8 cellular contexts compared by ENCODE assay signal in the genomic region with DNA sequence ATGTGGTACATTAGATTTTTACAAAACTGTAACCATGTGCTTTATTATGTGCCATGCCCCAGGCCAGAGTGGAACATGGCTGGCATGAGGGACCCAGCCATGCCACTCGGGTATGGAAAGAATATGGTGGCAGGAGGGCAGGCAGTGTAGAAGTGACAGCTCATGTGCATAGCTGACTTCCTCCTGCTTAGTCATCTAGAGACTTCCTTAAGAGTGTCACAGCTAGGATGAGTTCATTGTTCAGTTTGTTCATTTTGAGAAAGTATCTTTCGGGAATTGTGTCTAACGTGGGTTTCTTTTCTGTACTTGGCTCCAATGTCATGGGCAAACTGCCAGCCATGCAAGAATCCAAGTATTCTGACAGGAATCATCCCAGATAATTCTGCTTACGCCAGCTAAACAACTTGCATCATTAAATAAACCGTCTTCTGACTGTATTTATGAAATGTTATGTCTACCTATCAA.
DNase-seq lines count a peak whose midpoint lies in the region; ATAC-seq lines count a peak whose summit lies in the region.

No MANE protein-coding gene starts in this region.

- H3K27me3 Mint-ChIP-seq in activated CD4-positive, alpha-beta memory T cell treated with anti-CD3 and anti-CD28 coated beads for 36 hours, result no peaks in the 10 kb centered on the region

- POLR2A ChIA-PET in activated CD4-positive, alpha-beta memory T cell treated with anti-CD3 and anti-CD28 coated beads for 36 hours (lab: Charles Lee), result interaction anchor here (1.0 kb wide), 1 partner anchor 9 kb away, joined by 4 read pairs; no protein-coding TSS in a partner anchor

- no peaks in the 10 kb centered on the region for H3K9me3 Mint-ChIP-seq in activated CD4-positive, alpha-beta memory T cell treated with anti-CD3 and anti-CD28 coated beads for 36 hours

- intact Hi-C loops in activated CD4-positive, alpha-beta memory T cell treated with anti-CD3 and anti-CD28 coated beads for 36 hours (cut with micrococcal nuclease), result loop anchor here (1.0 to 10.0 kb wide), 7 partner anchors 14 to 783 kb away; partner anchors contain the start of gene LY75
- intact Hi-C loops in left cardiac atrium (cut with DNase I), result loop anchor here in 1 of 2 donors (10.0 kb wide), 1 partner anchor 680 kb away; no protein-coding TSS in a partner anchor

- peak; percentile 80 for DNase-seq in GM04504 (ENCODE audit: low read depth)
- DNase-seq in activated CD4-positive, alpha-beta memory T cell treated with anti-CD3 and anti-CD28 coated beads for 36 hours, result peak; percentile 68
- DNase-seq in left cardiac atrium, result peak; percentile 82
- peak; percentile 49 for DNase-seq in stimulated activated CD4-positive, alpha-beta T cell treated with anti-CD3 and anti-CD28 coated beads, Interleukin-4, amount 100 ng/mL, for 24 hours
- DNase-seq in NK-92 treated with Interleukin-12 subunit alpha and Interleukin-12 subunit beta, amount 100 ng/mL, for 24 hours (lab: John Stamatoyannopoulos, UW), result no peak
- no peak for DNase-seq in HuH-7.5 (ENCODE audit: low spot score)
- DNase-seq in NCI-H748 (lab: John Stamatoyannopoulos, UW; ENCODE audit: unreplicated experiment), result no peak

- H3K27ac Mint-ChIP-seq in activated CD4-positive, alpha-beta memory T cell treated with anti-CD3 and anti-CD28 coated beads for 36 hours, result peak overlapping the region; percentile 18

- peaks cover 50% of the 10 kb centered on the region for H3K36me3 Mint-ChIP-seq in activated CD4-positive, alpha-beta memory T cell treated with anti-CD3 and anti-CD28 coated beads for 36 hours

- H3K4me1 Mint-ChIP-seq in activated CD4-positive, alpha-beta memory T cell treated with anti-CD3 and anti-CD28 coated beads for 36 hours (ENCODE audit: low read depth), result peaks cover 76% of the 10 kb centered on the region

- ATAC-seq in HG02885 (IDR thresholded peaks at IDR 0.05; ENCODE audit: poor library complexity, unreplicated experiment) (peak; percentile 62), left cardiac atrium (peak; percentile 46 to 85)

- CTCF ChIA-PET in activated CD4-positive, alpha-beta memory T cell treated with anti-CD3 and anti-CD28 coated beads for 36 hours (lab: Charles Lee), result interaction anchor here (0.9 to 2.0 kb wide), 6 partner anchors 24 to 700 kb away, joined by 3 to 13 read pairs (median 4); no protein-coding TSS in a partner anchor

- no peak overlapping the region for H3K4me3 Mint-ChIP-seq in activated CD4-positive, alpha-beta memory T cell treated with anti-CD3 and anti-CD28 coated beads for 36 hours

Comparison
In these comparisons a context has a peak if more than half of its experiments do, and no peak if none do; other contexts are left out.
1. DNase-seq: peak in GM04504 (single experiment), activated CD4-positive, alpha-beta memory T cell treated with anti-CD3 and anti-CD28 coated beads for 36 hours (single experiment), left cardiac atrium (single experiment) and stimulated activated CD4-positive, alpha-beta T cell treated with anti-CD3 and anti-CD28 coated beads, Interleukin-4, amount 100 ng/mL, for 24 hours (single experiment); none in NK-92 treated with Interleukin-12 subunit alpha and Interleukin-12 subunit beta, amount 100 ng/mL, for 24 hours (single experiment), HuH-7.5 (single experiment) and NCI-H748 (single experiment).